ENCODE assay signal across 18 cellular contexts in genomic region chr13:73794755-73795154, GRCh38.
DNase-seq lines count a peak whose midpoint lies in the region; ATAC-seq and TF ChIP-seq lines count a peak whose summit lies in the region.
"Had no signal": no experiment of that assay in that cellular context is flagged by ENCODE, and none has a peak within 500 bp of the region (broad histone marks: within the 10 kb centered on the region; RNA-seq: fewer than 3 reads in every experiment).

No MANE protein-coding gene starts in this region.

- no peaks in the 10 kb centered on the region for H3K36me3 ChIP-seq in hepatocyte (replicated peaks; ENCODE audit: insufficient read depth, low read depth)

- WGBS in hepatocyte (ENCODE audit: low lambda C conversion rate, missing lambda C conversion rate), result 58% methylated on average over 3 of the region's 3 CpGs

- H2AFZ ChIP-seq in hepatocyte, result no peak overlapping the region
- H2AFZ ChIP-seq: GM23248 had no signal

- DNase-seq in COLO829 (ENCODE audit: low spot score), result peak; percentile 34
- peak; percentile 28 for DNase-seq in HuH-7 (ENCODE audit: low spot score)
- no peak for DNase-seq in hepatocyte (ENCODE audit: low spot score)
- no peak for DNase-seq in sciatic nerve (ENCODE audit: low spot score)
- no peak for DNase-seq in central memory CD4-positive, alpha-beta T cell
- no peak for DNase-seq in NCI-H1092 (lab: John Stamatoyannopoulos, UW)
- DNase-seq in NK-92 (lab: John Stamatoyannopoulos, UW; ENCODE audit: unreplicated experiment), result no peak
- DNase-seq: Calu3; CD4-positive, CD25-positive, alpha-beta regulatory T cell; CD8-positive, alpha-beta memory T cell; COR-L47; DMS153; DND-41; GM23248; H9 had no signal

- ATAC-seq in sciatic nerve (peak; percentile 84), GM21515 (IDR thresholded peaks at IDR 0.05; ENCODE audit: unreplicated experiment) (no peak)
- ATAC-seq: HCT116 had no signal

- H3K9me2 ChIP-seq in hepatocyte (replicated peaks; ENCODE audit: insufficient read depth), result no peaks in the 10 kb centered on the region

- H3K27ac ChIP-seq in hepatocyte, result no peak overlapping the region
- H3K27ac ChIP-seq: C4-2B, GM23248 had no signal

- intact Hi-C loops in sciatic nerve (cut with DNase I), result no loop called here

- no peaks in the 10 kb centered on the region for H3K4me1 ChIP-seq in hepatocyte (ENCODE audit: insufficient read depth)

- no peak for TF ChIP-seq CTCF in hepatocyte (IDR thresholded peaks at IDR 0.05; ENCODE audit: poor library complexity)

- H3K9me3 ChIP-seq in hepatocyte (ENCODE audit: low read depth), result no peaks in the 10 kb centered on the region

- H3K4me3 ChIP-seq in hepatocyte, result no peak overlapping the region
- H3K4me3 ChIP-seq: GM23248 had no signal

- no peaks in the 10 kb centered on the region for H3K79me2 ChIP-seq in hepatocyte

- H3K27me3 ChIP-seq in hepatocyte, result no peaks in the 10 kb centered on the region

- no peaks in the 10 kb centered on the region for H4K20me1 ChIP-seq in hepatocyte (ENCODE audit: insufficient read depth, poor library complexity, severe bottlenecking)

- peak overlapping the region; percentile 40 for H3K4me2 ChIP-seq in hepatocyte

Comparison
In these comparisons a context has a peak if more than half of its experiments do, and no peak if none do; other contexts are left out.
1. DNase-seq: peak in COLO829 (single experiment) and HuH-7 (single experiment); none in hepatocyte (single experiment), sciatic nerve (single experiment), central memory CD4-positive, alpha-beta T cell (single experiment), NCI-H1092 (single experiment) and NK-92 (single experiment).